1 cellular context compared by ENCODE assay signal in the genomic region with DNA sequence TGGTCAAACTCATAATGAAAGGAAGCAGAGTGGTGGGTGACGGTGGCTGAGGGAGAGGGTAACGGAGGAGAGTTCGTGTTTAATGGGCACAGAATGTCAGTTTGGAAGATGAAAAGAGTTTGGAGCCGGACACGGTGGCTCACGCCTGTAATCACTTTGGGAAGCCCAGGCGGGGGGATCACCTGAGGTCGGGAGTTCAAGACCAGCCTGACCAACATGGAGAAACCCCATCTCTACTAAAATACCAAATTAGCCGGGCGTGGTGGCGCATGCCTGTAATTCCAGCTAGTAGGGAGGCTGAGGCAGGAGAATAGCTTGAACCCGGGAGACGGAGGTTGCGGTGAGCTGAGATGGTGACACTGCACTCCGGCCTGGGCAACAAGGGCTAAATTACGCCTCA.
TF ChIP-seq lines count a peak whose summit lies in the region.

No MANE protein-coding gene starts in this region.

TF ChIP-seq in K562, 482 proteins besides CTCF, POLR2A, EP300 and RAD21:
- TF ChIP-seq DNMT1 (IDR thresholded peaks at IDR 0.05) (no peak), ZNF133 (CRISPR knock-in tag; IDR thresholded peaks at IDR 0.05) (no peak), MXI1 (IDR thresholded peaks at IDR 0.05; ENCODE audit: low read depth, low read length) (no peak), BRCA1 (IDR thresholded peaks at IDR 0.05) (no peak), BRCA1 (CRISPR knock-in tag; IDR thresholded peaks at IDR 0.05) (no peak), POLR2AphosphoS5 (IDR thresholded peaks at IDR 0.05; ENCODE audit: control insufficient read depth, insufficient read depth, low read depth, low read length) (no peak), EGR1 (conservative IDR thresholded peaks at IDR 0.05) (no peak), SMARCA5 (IDR thresholded peaks at IDR 0.05) (no peak)
- TF ChIP-seq, protein P1, sequence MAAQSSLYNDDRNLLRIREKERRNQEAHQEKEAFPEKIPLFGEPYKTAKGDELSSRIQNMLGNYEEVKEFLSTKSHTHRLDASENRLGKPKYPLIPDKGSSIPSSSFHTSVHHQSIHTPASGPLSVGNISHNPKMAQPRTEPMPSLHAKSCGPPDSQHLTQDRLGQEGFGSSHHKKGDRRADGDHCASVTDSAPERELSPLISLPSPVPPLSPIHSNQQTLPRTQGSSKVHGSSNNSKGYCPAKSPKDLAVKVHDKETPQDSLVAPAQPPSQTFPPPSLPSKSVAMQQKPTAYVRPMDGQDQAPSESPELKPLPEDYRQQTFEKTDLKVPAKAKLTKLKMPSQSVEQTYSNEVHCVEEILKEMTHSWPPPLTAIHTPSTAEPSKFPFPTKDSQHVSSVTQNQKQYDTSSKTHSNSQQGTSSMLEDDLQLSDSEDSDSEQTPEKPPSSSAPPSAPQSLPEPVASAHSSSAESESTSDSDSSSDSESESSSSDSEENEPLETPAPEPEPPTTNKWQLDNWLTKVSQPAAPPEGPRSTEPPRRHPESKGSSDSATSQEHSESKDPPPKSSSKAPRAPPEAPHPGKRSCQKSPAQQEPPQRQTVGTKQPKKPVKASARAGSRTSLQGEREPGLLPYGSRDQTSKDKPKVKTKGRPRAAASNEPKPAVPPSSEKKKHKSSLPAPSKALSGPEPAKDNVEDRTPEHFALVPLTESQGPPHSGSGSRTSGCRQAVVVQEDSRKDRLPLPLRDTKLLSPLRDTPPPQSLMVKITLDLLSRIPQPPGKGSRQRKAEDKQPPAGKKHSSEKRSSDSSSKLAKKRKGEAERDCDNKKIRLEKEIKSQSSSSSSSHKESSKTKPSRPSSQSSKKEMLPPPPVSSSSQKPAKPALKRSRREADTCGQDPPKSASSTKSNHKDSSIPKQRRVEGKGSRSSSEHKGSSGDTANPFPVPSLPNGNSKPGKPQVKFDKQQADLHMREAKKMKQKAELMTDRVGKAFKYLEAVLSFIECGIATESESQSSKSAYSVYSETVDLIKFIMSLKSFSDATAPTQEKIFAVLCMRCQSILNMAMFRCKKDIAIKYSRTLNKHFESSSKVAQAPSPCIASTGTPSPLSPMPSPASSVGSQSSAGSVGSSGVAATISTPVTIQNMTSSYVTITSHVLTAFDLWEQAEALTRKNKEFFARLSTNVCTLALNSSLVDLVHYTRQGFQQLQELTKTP (IDR thresholded peaks at IDR 0.05; ENCODE audit: low read depth in 1 of 2, partially characterized antibody in 2 of 2) = no peak
- TF ChIP-seq, protein P2, sequence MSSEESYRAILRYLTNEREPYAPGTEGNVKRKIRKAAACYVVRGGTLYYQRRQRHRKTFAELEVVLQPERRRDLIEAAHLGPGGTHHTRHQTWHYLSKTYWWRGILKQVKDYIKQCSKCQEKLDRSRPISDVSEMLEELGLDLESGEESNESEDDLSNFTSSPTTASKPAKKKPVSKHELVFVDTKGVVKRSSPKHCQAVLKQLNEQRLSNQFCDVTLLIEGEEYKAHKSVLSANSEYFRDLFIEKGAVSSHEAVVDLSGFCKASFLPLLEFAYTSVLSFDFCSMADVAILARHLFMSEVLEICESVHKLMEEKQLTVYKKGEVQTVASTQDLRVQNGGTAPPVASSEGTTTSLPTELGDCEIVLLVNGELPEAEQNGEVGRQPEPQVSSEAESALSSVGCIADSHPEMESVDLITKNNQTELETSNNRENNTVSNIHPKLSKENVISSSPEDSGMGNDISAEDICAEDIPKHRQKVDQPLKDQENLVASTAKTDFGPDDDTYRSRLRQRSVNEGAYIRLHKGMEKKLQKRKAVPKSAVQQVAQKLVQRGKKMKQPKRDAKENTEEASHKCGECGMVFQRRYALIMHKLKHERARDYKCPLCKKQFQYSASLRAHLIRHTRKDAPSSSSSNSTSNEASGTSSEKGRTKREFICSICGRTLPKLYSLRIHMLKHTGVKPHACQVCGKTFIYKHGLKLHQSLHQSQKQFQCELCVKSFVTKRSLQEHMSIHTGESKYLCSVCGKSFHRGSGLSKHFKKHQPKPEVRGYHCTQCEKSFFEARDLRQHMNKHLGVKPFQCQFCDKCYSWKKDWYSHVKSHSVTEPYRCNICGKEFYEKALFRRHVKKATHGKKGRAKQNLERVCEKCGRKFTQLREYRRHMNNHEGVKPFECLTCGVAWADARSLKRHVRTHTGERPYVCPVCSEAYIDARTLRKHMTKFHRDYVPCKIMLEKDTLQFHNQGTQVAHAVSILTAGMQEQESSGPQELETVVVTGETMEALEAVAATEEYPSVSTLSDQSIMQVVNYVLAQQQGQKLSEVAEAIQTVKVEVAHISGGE (CRISPR knock-in tag; IDR thresholded peaks at IDR 0.05) = no peak
TF ChIP-seq in K562: peak in this region for 0.
